8 cellular contexts compared by ENCODE assay signal in the genomic region with DNA sequence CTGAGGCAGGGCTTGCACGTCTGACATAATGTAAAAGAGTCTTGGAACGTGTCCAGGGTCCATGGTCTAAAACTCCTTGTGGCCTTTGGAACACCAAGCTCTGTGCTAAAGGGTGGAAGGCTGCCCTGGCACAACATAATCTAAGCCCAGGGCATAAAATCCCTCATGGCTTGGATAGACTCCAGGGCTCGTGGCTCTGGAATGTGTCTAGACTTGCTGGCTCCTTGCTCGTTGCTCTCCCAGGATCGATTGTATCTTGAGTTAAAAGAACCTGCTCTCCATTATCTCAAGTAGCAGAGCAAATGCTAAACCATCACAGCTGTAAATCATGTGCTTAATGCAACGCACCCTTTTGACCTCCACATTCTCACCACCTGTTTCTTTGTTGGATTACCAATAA. TPM values are rescaled to one million over a fixed set of nuclear protein-coding genes. Genes with fewer than 3 reads are reported as not detected.
DNase-seq lines count a peak whose midpoint lies in the region; FAIRE-seq and TF ChIP-seq lines count a peak whose summit lies in the region.
"Not testable (repeated sequence)": the region's sequence is repeated elsewhere in the genome, so short reads cannot be mapped to it uniquely, and the experiment has no call there.

No MANE protein-coding gene starts in this region.

- intact Hi-C loops in stomach (cut with DNase I; ENCODE audit: low total_unique reads) = not testable (repeated sequence)

- H3K9me2 ChIP-seq in hepatocyte (replicated peaks; ENCODE audit: insufficient read depth) = not testable (repeated sequence)

- WGBS in hepatocyte (ENCODE audit: low lambda C conversion rate, missing lambda C conversion rate) = 36% methylated on average over 6 of the region's 6 CpGs
- 21 to 37% (median 31%) methylated on average over 6 of the region's 6 CpGs for WGBS in stomach, 5 donors

- not testable (repeated sequence) for H3K9me3 ChIP-seq in WERI-Rb-1 (ENCODE audit: severe bottlenecking); hepatocyte (ENCODE audit: low read depth); stomach

- DNase-seq in DMS 273 (lab: John Stamatoyannopoulos, UW; ENCODE audit: unreplicated experiment) (peak; percentile 50), LoVo (ENCODE audit: low spot score) (peak; percentile 38), NCI-H524 treated with DMSO at 0.1 percent for 48 hours (lab: John Stamatoyannopoulos, UW) (peak; percentile 38), WERI-Rb-1 (peak; percentile 59), bronchial epithelial cell (ENCODE audit: low read depth) (peak; percentile 49), hepatocyte (ENCODE audit: low spot score) (peak; percentile 41), mucosa of gallbladder (ENCODE audit: low spot score) (peak; percentile 90), stomach (peak; percentile 49)

- H3K27me3 ChIP-seq in WERI-Rb-1 (ENCODE audit: insufficient read depth, low read depth, severe bottlenecking); bronchial epithelial cell (ENCODE audit: control insufficient read depth, insufficient read depth, low read length); hepatocyte; stomach: not testable (repeated sequence)

- H3K4me2 ChIP-seq in hepatocyte = not testable (repeated sequence)

- not testable (repeated sequence) for H3K4me3 ChIP-seq in WERI-Rb-1 (ENCODE audit: low read depth, low read length); bronchial epithelial cell (ENCODE audit: low read depth, low read length); hepatocyte; stomach

- H3K4me1 ChIP-seq in hepatocyte (ENCODE audit: insufficient read depth); stomach: not testable (repeated sequence)

- not testable (repeated sequence) for FAIRE-seq in bronchial epithelial cell (lab: Jason Lieb, UNC)

- not testable (repeated sequence) for H3K36me3 ChIP-seq in WERI-Rb-1; bronchial epithelial cell (ENCODE audit: control insufficient read depth, insufficient read depth, low read length); hepatocyte (replicated peaks; ENCODE audit: insufficient read depth, low read depth); stomach

- H3K79me2 ChIP-seq in hepatocyte = not testable (repeated sequence)

- not testable (repeated sequence) for H4K20me1 ChIP-seq in hepatocyte (ENCODE audit: insufficient read depth, poor library complexity, severe bottlenecking)

- TF ChIP-seq EP300 in stomach (IDR thresholded peaks at IDR 0.05) = not testable (repeated sequence)

- peak overlapping the region; percentile 79 for H3K27ac ChIP-seq in WERI-Rb-1
- not testable (repeated sequence) for H3K27ac ChIP-seq in hepatocyte, stomach

- TF ChIP-seq CTCF in WERI-Rb-1 (IDR thresholded peaks at IDR 0.05; ENCODE audit: low read depth, low read length); bronchial epithelial cell (IDR thresholded peaks at IDR 0.05; ENCODE audit: insufficient read depth, low read length, severe bottlenecking); hepatocyte (IDR thresholded peaks at IDR 0.05; ENCODE audit: poor library complexity); stomach (IDR thresholded peaks at IDR 0.05): not testable (repeated sequence)

- H2AFZ ChIP-seq in hepatocyte = not testable (repeated sequence)

- not testable (repeated sequence) for TF ChIP-seq POLR2A in stomach (IDR thresholded peaks at IDR 0.05)

RNA-seq across cellular contexts. Expression of a gene that starts 31.7 kb away (rescaled TPM):
- total RNA-seq in bronchial epithelial cell (3.6 and 6.3 TPM in 2 replicates), hepatocyte (16.3 and 19.9 TPM in 2 replicates), mucosa of gallbladder (60.4 TPM), stomach (10 to 100 TPM in 4 of 5 donors, 1 to 10 TPM in 1; 1.8 to 43.7 (median 27.5) TPM)
- polyA plus RNA-seq in hepatocyte (15.9 and 17.0 TPM in 2 replicates), stomach (10 to 100 TPM; 12.5 to 16.5 (median 13.0) TPM)

Comparison
In these comparisons a context has a peak if more than half of its experiments do, and no peak if none do; other contexts are left out.
1. DNase-seq: peak in every context shown above with its lines; median percentile 90 in mucosa of gallbladder; 59 in WERI-Rb-1; 50 in DMS 273; 49 in bronchial epithelial cell; 49 in stomach; 41 in hepatocyte; 38 in LoVo; 38 in NCI-H524 treated with DMSO at 0.1 percent for 48 hours.